ENCODE assay signal across 6 cellular contexts in the genomic region with DNA sequence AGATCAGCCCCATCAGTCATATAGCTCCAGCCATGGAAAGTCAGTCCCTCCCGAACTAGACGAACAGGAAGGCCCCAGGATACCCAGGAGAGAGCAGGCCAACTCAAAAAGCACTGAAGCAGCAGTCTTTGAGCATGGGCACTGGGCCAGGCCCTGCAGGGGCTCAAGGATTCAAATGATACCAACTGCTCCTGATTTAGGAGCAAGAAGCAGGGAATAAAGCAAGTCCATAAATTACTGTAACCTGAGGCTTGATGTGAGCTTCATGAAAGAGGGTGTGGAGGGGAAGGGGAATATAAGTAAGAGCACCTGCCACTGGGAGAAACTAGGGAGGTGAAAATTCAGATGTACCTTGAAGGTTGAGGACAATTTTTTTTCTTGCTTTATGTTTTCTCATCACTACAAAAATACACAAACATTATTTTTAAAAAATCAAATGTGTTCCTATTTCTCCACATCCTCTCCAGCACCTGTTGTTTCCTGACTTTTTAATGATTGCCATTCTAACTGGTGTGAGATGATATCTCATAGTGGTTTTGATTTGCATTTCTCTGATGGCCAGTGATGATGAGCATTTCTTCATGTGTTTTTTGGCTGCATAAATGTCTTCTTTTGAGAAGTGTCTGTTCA.
A peak's percentile ranks its signal among the peaks of the same experiment; 100 is the strongest.
DNase-seq lines count a peak whose midpoint lies in the region; ATAC-seq and TF ChIP-seq lines count a peak whose summit lies in the region.
"Not testable (repeated sequence)": the region's sequence is repeated elsewhere in the genome, so short reads cannot be mapped to it uniquely, and the experiment has no call there.

No MANE protein-coding gene starts in this region.

- H3K27me3 Mint-ChIP-seq in activated T-helper 17 cell treated with anti-CD3 and anti-CD28 coated beads, Interleukin-2, amount 50 U/mL, for 72 hours; nephron (ENCODE audit: low read depth): not testable (repeated sequence)

- H3K4me3 Mint-ChIP-seq in activated T-helper 17 cell treated with anti-CD3 and anti-CD28 coated beads, Interleukin-2, amount 50 U/mL, for 72 hours; nephron: not testable (repeated sequence)

- TF ChIP-seq CTCF in nephron (IDR thresholded peaks at IDR 0.05; ENCODE audit: unreplicated experiment in 3 of 3): not testable (repeated sequence)

- H3K4me1 Mint-ChIP-seq in activated T-helper 17 cell treated with anti-CD3 and anti-CD28 coated beads, Interleukin-2, amount 50 U/mL, for 72 hours: peaks cover 10% of the 10 kb centered on the region
- H3K4me1 Mint-ChIP-seq in nephron: peaks cover 22% of the 10 kb centered on the region

- peak overlapping the region; percentile 41 for H3K27ac Mint-ChIP-seq in activated T-helper 17 cell treated with anti-CD3 and anti-CD28 coated beads, Interleukin-2, amount 50 U/mL, for 72 hours
- H3K27ac Mint-ChIP-seq in nephron: peak overlapping the region; percentile 18 to 74 (median 29)

- peak; percentile 25 for DNase-seq in DMS79 treated with DMSO at 0.1 percent for 48 hours (lab: John Stamatoyannopoulos, UW)
- DNase-seq in NCI-H128 (lab: John Stamatoyannopoulos, UW; ENCODE audit: unreplicated experiment): peak; percentile 19
- peak; percentile 53 for DNase-seq in NCI-H2171 treated with DMSO at 0.1 percent for 48 hours (lab: John Stamatoyannopoulos, UW)
- DNase-seq in NCI-H446 treated with DMSO at 0.1 percent for 48 hours (lab: John Stamatoyannopoulos, UW): peak; percentile 76

- peaks cover 12% of the 10 kb centered on the region for H3K36me3 Mint-ChIP-seq in activated T-helper 17 cell treated with anti-CD3 and anti-CD28 coated beads, Interleukin-2, amount 50 U/mL, for 72 hours (ENCODE audit: low read depth)
- H3K36me3 Mint-ChIP-seq in nephron (ENCODE audit: low read depth): peaks cover 15% of the 10 kb centered on the region

- H3K9me3 Mint-ChIP-seq in activated T-helper 17 cell treated with anti-CD3 and anti-CD28 coated beads, Interleukin-2, amount 50 U/mL, for 72 hours; nephron: not testable (repeated sequence)

- ATAC-seq in activated T-helper 17 cell treated with anti-CD3 and anti-CD28 coated beads, Interleukin-2, amount 50 U/mL, for 72 hours (replicated peaks): not testable (repeated sequence)

Comparison
In these comparisons a context has a peak if more than half of its experiments do, and no peak if none do; other contexts are left out.
1. DNase-seq: peak in every context shown above with its lines; median percentile 76 in NCI-H446 treated with DMSO at 0.1 percent for 48 hours; 53 in NCI-H2171 treated with DMSO at 0.1 percent for 48 hours; 25 in DMS79 treated with DMSO at 0.1 percent for 48 hours; 19 in NCI-H128.